1 cellular context compared by ENCODE assay signal in genomic region chr7:139061416-139061815, GRCh38.
TF ChIP-seq lines count a peak whose summit lies in the region.

No MANE protein-coding gene starts in this region.

TF ChIP-seq in K562, 482 proteins besides CTCF, POLR2A, EP300 and RAD21:
- TF ChIP-seq E2F1 (CRISPR knock-in tag; IDR thresholded peaks at IDR 0.05) (0 out of 2 replicates have a peak, but pooled peaks have one; percentile 32), NELFE (IDR thresholded peaks at IDR 0.05; ENCODE audit: insufficient read depth, insufficient read length) (no peak)
- TF ChIP-seq, protein P1, sequence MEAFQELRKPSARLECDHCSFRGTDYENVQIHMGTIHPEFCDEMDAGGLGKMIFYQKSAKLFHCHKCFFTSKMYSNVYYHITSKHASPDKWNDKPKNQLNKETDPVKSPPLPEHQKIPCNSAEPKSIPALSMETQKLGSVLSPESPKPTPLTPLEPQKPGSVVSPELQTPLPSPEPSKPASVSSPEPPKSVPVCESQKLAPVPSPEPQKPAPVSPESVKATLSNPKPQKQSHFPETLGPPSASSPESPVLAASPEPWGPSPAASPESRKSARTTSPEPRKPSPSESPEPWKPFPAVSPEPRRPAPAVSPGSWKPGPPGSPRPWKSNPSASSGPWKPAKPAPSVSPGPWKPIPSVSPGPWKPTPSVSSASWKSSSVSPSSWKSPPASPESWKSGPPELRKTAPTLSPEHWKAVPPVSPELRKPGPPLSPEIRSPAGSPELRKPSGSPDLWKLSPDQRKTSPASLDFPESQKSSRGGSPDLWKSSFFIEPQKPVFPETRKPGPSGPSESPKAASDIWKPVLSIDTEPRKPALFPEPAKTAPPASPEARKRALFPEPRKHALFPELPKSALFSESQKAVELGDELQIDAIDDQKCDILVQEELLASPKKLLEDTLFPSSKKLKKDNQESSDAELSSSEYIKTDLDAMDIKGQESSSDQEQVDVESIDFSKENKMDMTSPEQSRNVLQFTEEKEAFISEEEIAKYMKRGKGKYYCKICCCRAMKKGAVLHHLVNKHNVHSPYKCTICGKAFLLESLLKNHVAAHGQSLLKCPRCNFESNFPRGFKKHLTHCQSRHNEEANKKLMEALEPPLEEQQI (IDR thresholded peaks at IDR 0.05), result no peak
